Comparison of ENCODE assay signal across 17 cellular contexts in genomic region chr20:23127506-23128279, GRCh38. TPM values are rescaled to one million over a fixed set of nuclear protein-coding genes. Genes with fewer than 3 reads are reported as not detected.
"Had no signal": no experiment of that assay in that cellular context is flagged by ENCODE, and none has a peak within 500 bp of the region (broad histone marks: within the 10 kb centered on the region; RNA-seq: fewer than 3 reads in every experiment).

No MANE protein-coding gene starts in this region.

- FAIRE-seq: endometrium had no signal

- H3K4me1 ChIP-seq: foreskin keratinocyte had no signal

- H3K4me3 ChIP-seq: esophagus squamous epithelium, heart left ventricle, neural progenitor cell had no signal

- H3K27ac Mint-ChIP-seq: activated naive CD4-positive, alpha-beta T cell treated with anti-CD3 and anti-CD28 coated beads, Interleukin-2, amount 50 U/mL, for 24 hours; activated T-helper 1 cell treated with anti-CD3 and anti-CD28 coated beads, Interleukin-12 subunit alpha, Interleukin-12 subunit beta, Interleukin-2, Interleukin-4 antibody, amounts not matched to agents 30 ng/mL and 10 ng/mL and 1 ng/mL, durations not matched to agents 14 hours and 24 hours and 36 hours; memory B cell; neural progenitor cell; stimulated activated naive B cell treated with anti-CD40 and anti-IgM and Interleukin-4, amounts not matched to agents 10 μg/mL and 1 μg/mL and 100 μg/mL, for 72 hours; WTC11 had no signal

- ATAC-seq: activated CD8-positive, alpha-beta T cell treated with anti-CD3 and anti-CD28 coated beads, Interleukin-2, amount 10 ng/mL, durations not matched to agents 7 days and 5 days; foreskin keratinocyte; heart left ventricle; left lobe of liver; stimulated activated naive B cell treated with anti-CD40 and anti-IgM and Interleukin-4, amounts not matched to agents 10 μg/mL and 1 μg/mL and 100 μg/mL, for 72 hours; WTC11 had no signal

- H3K4me2 ChIP-seq: neural progenitor cell had no signal

- H3K9me3 ChIP-seq: esophagus squamous epithelium, heart left ventricle had no signal

- H3K36me3 ChIP-seq: brain microvascular endothelial cell, esophagus squamous epithelium, heart left ventricle, neural progenitor cell had no signal

- H3K9me3 Mint-ChIP-seq: activated naive CD4-positive, alpha-beta T cell treated with anti-CD3 and anti-CD28 coated beads, Interleukin-2, amount 50 U/mL, for 24 hours; activated T-helper 1 cell treated with anti-CD3 and anti-CD28 coated beads, Interleukin-12 subunit alpha, Interleukin-12 subunit beta, Interleukin-2, Interleukin-4 antibody, amounts not matched to agents 30 ng/mL and 10 ng/mL and 1 ng/mL, durations not matched to agents 14 hours and 24 hours and 36 hours; memory B cell; neural progenitor cell; stimulated activated naive B cell treated with anti-CD40 and anti-IgM and Interleukin-4, amounts not matched to agents 10 μg/mL and 1 μg/mL and 100 μg/mL, for 72 hours; WTC11 had no signal

- H3K27ac ChIP-seq: brain microvascular endothelial cell, foreskin keratinocyte, neural progenitor cell had no signal

- H3K4me1 Mint-ChIP-seq: activated naive CD4-positive, alpha-beta T cell treated with anti-CD3 and anti-CD28 coated beads, Interleukin-2, amount 50 U/mL, for 24 hours; memory B cell had no signal

- H3K27me3 ChIP-seq: brain microvascular endothelial cell, esophagus squamous epithelium, foreskin keratinocyte, heart left ventricle, neural progenitor cell had no signal

- H3K9ac ChIP-seq: neural progenitor cell had no signal

- DNase-seq: activated CD4-positive, alpha-beta T cell treated with anti-CD3 and anti-CD28 coated beads for 48 hours; activated CD8-positive, alpha-beta T cell treated with anti-CD3 and anti-CD28 coated beads, Interleukin-2, amount 10 ng/mL, durations not matched to agents 7 days and 5 days; amniotic stem cell; brain microvascular endothelial cell; esophagus squamous epithelium; foreskin keratinocyte; islet precursor cell; stimulated activated CD4-positive, alpha-beta T cell treated with anti-CD3 and anti-CD28 coated beads, Interleukin-2, amount 100 ng/mL, for 24 hours; stimulated activated naive B cell treated with anti-CD40 and anti-IgM and Interleukin-4, amounts not matched to agents 10 μg/mL and 1 μg/mL and 100 μg/mL, for 72 hours had no signal

- H3K36me3 Mint-ChIP-seq: activated naive CD4-positive, alpha-beta T cell treated with anti-CD3 and anti-CD28 coated beads, Interleukin-2, amount 50 U/mL, for 24 hours; memory B cell; neural progenitor cell; stimulated activated naive B cell treated with anti-CD40 and anti-IgM and Interleukin-4, amounts not matched to agents 10 μg/mL and 1 μg/mL and 100 μg/mL, for 72 hours; WTC11 had no signal

- H3K27me3 Mint-ChIP-seq: activated naive CD4-positive, alpha-beta T cell treated with anti-CD3 and anti-CD28 coated beads, Interleukin-2, amount 50 U/mL, for 24 hours had no signal

- H3K4me3 Mint-ChIP-seq: activated CD8-positive, alpha-beta T cell treated with anti-CD3 and anti-CD28 coated beads, Interleukin-2, amount 10 ng/mL, durations not matched to agents 7 days and 5 days; activated naive CD4-positive, alpha-beta T cell treated with anti-CD3 and anti-CD28 coated beads, Interleukin-2, amount 50 U/mL, for 24 hours; activated T-helper 1 cell treated with anti-CD3 and anti-CD28 coated beads, Interleukin-12 subunit alpha, Interleukin-12 subunit beta, Interleukin-2, Interleukin-4 antibody, amounts not matched to agents 30 ng/mL and 10 ng/mL and 1 ng/mL, durations not matched to agents 14 hours and 24 hours and 36 hours; memory B cell; neural progenitor cell; stimulated activated naive B cell treated with anti-CD40 and anti-IgM and Interleukin-4, amounts not matched to agents 10 μg/mL and 1 μg/mL and 100 μg/mL, for 72 hours; WTC11 had no signal

RNA-seq across cellular contexts. Expression of gene CD93, which starts 41.6 kb away (rescaled TPM):
- total RNA-seq: foreskin keratinocyte had no signal
- polyA plus RNA-seq: foreskin keratinocyte had no signal
